20 cellular contexts compared by ENCODE assay signal in the genomic region with DNA sequence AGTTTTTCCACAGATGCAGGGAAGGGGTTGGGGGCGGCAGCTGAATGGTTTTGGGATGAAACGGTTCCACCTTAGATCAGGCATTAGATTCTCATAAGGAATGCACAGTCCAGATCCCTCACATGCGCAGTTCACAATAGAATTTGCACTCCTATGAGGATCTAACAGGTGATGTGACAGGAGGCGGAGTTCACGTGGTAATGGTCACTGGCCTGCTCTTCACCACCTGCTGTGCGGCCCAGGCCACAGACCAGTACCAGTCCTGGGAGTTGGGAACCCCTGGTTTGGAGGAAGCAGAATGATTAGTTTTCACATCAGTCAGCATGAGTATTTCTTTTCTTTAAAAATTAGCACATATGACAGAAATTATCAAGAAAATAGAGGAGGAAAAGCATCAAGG. TPM values are rescaled to one million over a fixed set of nuclear protein-coding genes. Genes with fewer than 3 reads are reported as not detected.
DNase-seq lines count a peak whose midpoint lies in the region; ATAC-seq, FAIRE-seq and TF ChIP-seq lines count a peak whose summit lies in the region.
"Had no signal": no experiment of that assay in that cellular context is flagged by ENCODE, and none has a peak within 500 bp of the region (broad histone marks: within the 10 kb centered on the region; RNA-seq: fewer than 3 reads in every experiment).

No MANE protein-coding gene starts in this region.

- H3K27me3 ChIP-seq in K562 (ENCODE audit: control insufficient read depth in 2 of 2, insufficient read depth in 2 of 2, low read length in 2 of 2) (no peaks in the 10 kb centered on the region), neural progenitor cell (no peaks in the 10 kb centered on the region)
- H3K27me3 ChIP-seq: pancreas, SJCRH30, thyroid gland had no signal

- no peaks in the 10 kb centered on the region for H3K4me1 ChIP-seq in K562 (replicated peaks in 1 of 2; ENCODE audit: control insufficient read depth in 2 of 2, insufficient read depth in 2 of 2, low read length in 2 of 2)
- no peaks in the 10 kb centered on the region for H3K4me1 ChIP-seq in neural progenitor cell
- H3K4me1 ChIP-seq: pancreas, SJCRH30 had no signal

- no TSS peak for BruUV-seq in K562 (replicated peaks; lab: Mats Ljungman, UMichigan)

- H3F3A ChIP-seq in neural progenitor cell (ENCODE audit: low read depth) = no peaks in the 10 kb centered on the region

- no peak for FAIRE-seq in K562 (lab: Jason Lieb, UNC)
- FAIRE-seq: pancreas had no signal

- in situ Hi-C loops in K562 (cut with MboI) = no loop called here

- H3K27me3 Mint-ChIP-seq in CD14-positive monocyte (ENCODE audit: low read depth in 3 of 3) (peaks cover 0 to 2% (median 0%) of the 10 kb centered on the region in 3 donors), HFFc6 (ENCODE audit: insufficient read depth) (peaks cover 1% of the 10 kb centered on the region; the same call in 1 of the 2 replicates), neural progenitor cell (ENCODE audit: insufficient read depth, low read depth) (peaks cover 3% of the 10 kb centered on the region)
- H3K27me3 Mint-ChIP-seq in activated CD4-positive, alpha-beta memory T cell treated with anti-CD3 and anti-CD28 coated beads for 36 hours = no peaks in the 10 kb centered on the region

- WGBS in K562 (ENCODE audit: insufficient coverage, low coverage, missing lambda C conversion rate) = 93% methylated on average over 6 of the region's 6 CpGs

- H3K4me3 ChIP-seq in K562 (no peak overlapping the region), neural progenitor cell (no peak overlapping the region)
- H3K4me3 ChIP-seq: GM23338, pancreas, SJCRH30, skin epidermis, thyroid gland had no signal

- no peak overlapping the region for H3K4me2 ChIP-seq in K562 (ENCODE audit: insufficient read depth, low read length)
- no peak overlapping the region for H3K4me2 ChIP-seq in neural progenitor cell
- H3K4me2 ChIP-seq: GM23338 had no signal

- H3K27ac ChIP-seq in K562 (ENCODE audit: extremely low read depth, low read depth, low read length) = no peak overlapping the region
- H3K27ac ChIP-seq in neural progenitor cell = no peak overlapping the region
- H3K27ac ChIP-seq: pancreas, SJCRH30, skin epidermis had no signal

- no peaks in the 10 kb centered on the region for H3K9me1 ChIP-seq in K562 (ENCODE audit: control insufficient read depth, insufficient read depth, low read length)

- H4K20me1 ChIP-seq in K562 (replicated peaks; ENCODE audit: control insufficient read depth, insufficient read depth, low read length) = peaks cover 3% of the 10 kb centered on the region; the same call in 1 of the 2 replicates
- H4K20me1 ChIP-seq in neural progenitor cell (ENCODE audit: low read depth) = peaks cover 29% of the 10 kb centered on the region

- H3K9ac ChIP-seq in K562 (ENCODE audit: insufficient read depth in 1 of 2, low read depth in 2 of 2, low read length in 2 of 2) = no peak overlapping the region
- H3K9ac ChIP-seq in neural progenitor cell = no peak overlapping the region

- no peak for TF ChIP-seq CTCF in CD14-positive monocyte (IDR thresholded peaks at IDR 0.05)
- TF ChIP-seq CTCF in HFFc6 (IDR thresholded peaks at IDR 0.05) = no peak
- TF ChIP-seq CTCF in K562 (IDR thresholded peaks at IDR 0.05 in 2 of 3, conservative IDR thresholded peaks at IDR 0.05 in 1 of 3; ENCODE audit: insufficient read depth in 2 of 3, low read depth in 1 of 3, low read length in 3 of 3) = no peak
- no peak for TF ChIP-seq CTCF in neural progenitor cell (IDR thresholded peaks at IDR 0.05)

- H3K79me2 ChIP-seq in K562 (ENCODE audit: control insufficient read depth, insufficient read depth, low read length) (peaks cover 78% of the 10 kb centered on the region), neural progenitor cell (ENCODE audit: low read depth) (no peaks in the 10 kb centered on the region)

- intact Hi-C loops in CD14-positive monocyte (cut with micrococcal nuclease) (no loop called here), K562 (cut with micrococcal nuclease) (no loop called here)
- intact Hi-C loops in activated CD4-positive, alpha-beta memory T cell treated with anti-CD3 and anti-CD28 coated beads for 36 hours (cut with micrococcal nuclease) = no loop called here

- TF ChIP-seq EP300 in K562 (IDR thresholded peaks at IDR 0.05; ENCODE audit: low read length) = no peak

- H3K36me3 ChIP-seq in K562 (ENCODE audit: control insufficient read depth, insufficient read depth, low read length) (peaks cover 100% of the 10 kb centered on the region), neural progenitor cell (peaks cover 7% of the 10 kb centered on the region)

- ATAC-seq in K562 = peak; percentile 14; the same call in 2 of the 3 replicates
- ATAC-seq: activated T-cell treated with anti-CD3 and anti-CD28 coated beads, Interleukin-2, amount 50 U/mL, for 4 hours; GM23338; pancreas had no signal

- TF ChIP-seq RAD21 in K562 (CRISPR knock-in tag; conservative IDR thresholded peaks at IDR 0.05 in 1 of 2, IDR thresholded peaks at IDR 0.05 in 1 of 2) = no peak

- DNase-seq in CD14-positive monocyte (ENCODE audit: low spot score) (no peak), HFFc6 (no peak), K562 (ENCODE audit: extremely low read depth in 1 of 4, low spot score in 3 of 4) (no peak), neural progenitor cell (ENCODE audit: low spot score) (no peak), mesenteric fat pad (ENCODE audit: low spot score) (no peak), RKO (ENCODE audit: low spot score) (no peak)
- no peak for DNase-seq in activated CD4-positive, alpha-beta memory T cell treated with anti-CD3 and anti-CD28 coated beads for 36 hours
- DNase-seq: activated CD4-positive, alpha-beta T cell treated with anti-CD3 and anti-CD28 coated beads for 48 hours; activated T-cell treated with anti-CD3 and anti-CD28 coated beads, Interleukin-2, amount 50 U/mL, for 4 hours; central memory CD4-positive, alpha-beta T cell; DMS153; effector memory CD4-positive, alpha-beta T cell; NCI-H2029; pancreas; SJCRH30; stimulated activated CD4-positive, alpha-beta T cell treated with anti-CD3 and anti-CD28 coated beads, Interleukin-4, amount 100 ng/mL, for 4 hours; stimulated activated CD8-positive, alpha-beta memory T cell treated with anti-CD3 and anti-CD28 coated beads, Interleukin-4, amount 100 ng/mL, for 48 hours had no signal

- H3K4me1 Mint-ChIP-seq in CD14-positive monocyte (peaks cover 11% of the 10 kb centered on the region), HFFc6 (ENCODE audit: low read depth) (peaks cover 33% of the 10 kb centered on the region), neural progenitor cell (no peaks in the 10 kb centered on the region)
- H3K4me1 Mint-ChIP-seq in activated CD4-positive, alpha-beta memory T cell treated with anti-CD3 and anti-CD28 coated beads for 36 hours (ENCODE audit: low read depth) = peaks cover 27% of the 10 kb centered on the region

- CTCF ChIA-PET in K562 (lab: Yijun Ruan, JAX; ENCODE audit: low intra/inter-chr PET ratio) = interaction anchor here (0.5 kb wide), 1 partner anchor 130 kb away, joined by 3 read pairs; no protein-coding TSS in a partner anchor
- CTCF ChIA-PET in activated CD4-positive, alpha-beta memory T cell treated with anti-CD3 and anti-CD28 coated beads for 36 hours (lab: Charles Lee) = no interaction called here

- TF ChIP-seq POLR2A in K562 (conservative IDR thresholded peaks at IDR 0.05) = 0 out of 2 replicates have a peak, but pooled peaks have one; percentile 46

- H3K9me3 Mint-ChIP-seq in CD14-positive monocyte = peaks cover 0 to 1% (median 0%) of the 10 kb centered on the region in 7 donors
- no peaks in the 10 kb centered on the region for H3K9me3 Mint-ChIP-seq in HFFc6
- no peaks in the 10 kb centered on the region for H3K9me3 Mint-ChIP-seq in neural progenitor cell
- no peaks in the 10 kb centered on the region for H3K9me3 Mint-ChIP-seq in activated CD4-positive, alpha-beta memory T cell treated with anti-CD3 and anti-CD28 coated beads for 36 hours
- H3K9me3 Mint-ChIP-seq: activated T-cell treated with anti-CD3 and anti-CD28 coated beads, Interleukin-2, amount 50 U/mL, for 4 hours; GM23338 had no signal

- POLR2A ChIA-PET in K562 (lab: Yijun Ruan, JAX) = interaction anchor here (0.6 to 4.1 kb wide), 3 partner anchors 13 to 1765 kb away, joined by 3 to 23 read pairs (median 3); no protein-coding TSS in a partner anchor
- POLR2A ChIA-PET in activated CD4-positive, alpha-beta memory T cell treated with anti-CD3 and anti-CD28 coated beads for 36 hours (lab: Charles Lee) = no interaction called here

- H3K4me3 Mint-ChIP-seq in CD14-positive monocyte = no peak overlapping the region
- peak overlapping the region; percentile 4; the same call in 1 of the 2 replicates for H3K4me3 Mint-ChIP-seq in HFFc6
- H3K4me3 Mint-ChIP-seq in neural progenitor cell = no peak overlapping the region
- H3K4me3 Mint-ChIP-seq in activated CD4-positive, alpha-beta memory T cell treated with anti-CD3 and anti-CD28 coated beads for 36 hours = no peak overlapping the region
- H3K4me3 Mint-ChIP-seq: activated T-cell treated with anti-CD3 and anti-CD28 coated beads, Interleukin-2, amount 50 U/mL, for 4 hours; GM23338 had no signal

- no peaks in the 10 kb centered on the region for H3K9me3 ChIP-seq in K562 (replicated peaks; ENCODE audit: control insufficient read depth, insufficient read depth, low read depth, low read length)
- no peaks in the 10 kb centered on the region for H3K9me3 ChIP-seq in neural progenitor cell (ENCODE audit: low read depth)
- H3K9me3 ChIP-seq: pancreas, SJCRH30, thyroid gland had no signal

- H3K36me3 Mint-ChIP-seq in CD14-positive monocyte (peaks cover 82 to 96% of the 10 kb centered on the region in 2 donors), HFFc6 (ENCODE audit: low read depth) (peaks cover 55% of the 10 kb centered on the region), neural progenitor cell (peaks cover 49% of the 10 kb centered on the region)
- peaks cover 80% of the 10 kb centered on the region for H3K36me3 Mint-ChIP-seq in activated CD4-positive, alpha-beta memory T cell treated with anti-CD3 and anti-CD28 coated beads for 36 hours

- peak overlapping the region; percentile 42 to 91 (median 69) for H3K27ac Mint-ChIP-seq in CD14-positive monocyte
- H3K27ac Mint-ChIP-seq in HFFc6 = peak overlapping the region; percentile 40
- peak overlapping the region; percentile 39 for H3K27ac Mint-ChIP-seq in neural progenitor cell
- no peak overlapping the region for H3K27ac Mint-ChIP-seq in activated CD4-positive, alpha-beta memory T cell treated with anti-CD3 and anti-CD28 coated beads for 36 hours
- H3K27ac Mint-ChIP-seq: GM23338 had no signal

- H2AFZ ChIP-seq in K562 (ENCODE audit: low read depth, low read length) (no peak overlapping the region), neural progenitor cell (replicated peaks) (no peak overlapping the region)
- H2AFZ ChIP-seq: GM23338 had no signal

RNA-seq across cellular contexts. Expression of gene ANP32B, which starts 26.3 kb away (rescaled TPM):
- polyA plus RNA-seq in CD14-positive monocyte (10 to 100 TPM; 30.8 to 40.7 TPM), K562 (2011; rRNA removed) (135 and 147 TPM in 2 replicates), K562 (2014; fragmentation: Illumina TruSeq; extraction: Trizol) (711 and 815 TPM in 2 replicates), K562 (2014; fragmentation: Nextera tagmentation; extraction: Ambion mirVana) (100 to 1,000 TPM in 1 of 2 experiments, 10 to 100 TPM in 1; 87.2 to 141 TPM), K562 (2014; rRNA removed) (331 and 380 TPM in 2 replicates)
- 100 to 1,000 TPM in 5 of 6 experiments, 10 to 100 TPM in 1; 99.6 to 165 (median 155) TPM for total RNA-seq in HFFc6 (2021; fragmentation: NEBNext Ultra II Directional; extraction: Animal tissue kit (Norgen Biotek cat#: 25700))
- total RNA-seq in K562 (2011; cell fraction: chromatin; rRNA removed; ENCODE audit: low replicate concordance) = 103 and 181 TPM in 2 replicates
- total RNA-seq in K562 (2011; cell fraction: nucleolus; rRNA removed) = 53.9 and 79.2 TPM in 2 replicates
- 96.2 and 106 TPM in 2 replicates for total RNA-seq in K562 (2011; cell fraction: nucleoplasm; rRNA removed)
- total RNA-seq in K562 (2014; rRNA removed) (90.3 and 90.7 TPM in 2 replicates), K562 (2014; rRNA removed; fragmentation: Illumina TruSeq; extraction: Trizol) (80.3 and 96.1 TPM in 2 replicates), K562 (2015; rRNA removed; fragmentation: Illumina TruSeq; extraction: Trizol) (68.9 and 78.4 TPM in 2 replicates), K562 (2021) (384 and 454 TPM in 2 replicates), neural progenitor cell (ENCODE audit: low replicate concordance) (15.1 and 19.6 TPM in 2 replicates), mesenteric fat pad (103 TPM)
- polyA plus RNA-seq in K562 (2011; cell fraction: cytosol; rRNA removed) = 19.4 and 46.5 TPM in 2 replicates
- 41.5 and 53.7 TPM in 2 replicates for polyA plus RNA-seq in K562 (2011; cell fraction: nucleus; rRNA removed)
- 595 and 725 TPM in 2 replicates for polyA plus RNA-seq in K562 (2012)
- 117 and 146 TPM in 2 replicates for polyA minus RNA-seq in K562 (2011; rRNA and poly(A)+ RNA removed)
- 105 and 106 TPM in 2 replicates for polyA minus RNA-seq in K562 (2011; cell fraction: cytosol; rRNA and poly(A)+ RNA removed)
- 31.2 and 52.8 TPM in 2 replicates for polyA minus RNA-seq in K562 (2011; cell fraction: nucleus; rRNA and poly(A)+ RNA removed)
- 100 to 1,000 TPM; 352 to 358 TPM for total RNA-seq in activated CD4-positive, alpha-beta memory T cell treated with anti-CD3 and anti-CD28 coated beads for 36 hours

RNA-seq across cellular contexts. Expression of gene NANS, which starts 47.1 kb away (rescaled TPM):
- 100 to 1,000 TPM in 1 of 2 donors, 10 to 100 TPM in 1; 95.9 to 109 TPM for polyA plus RNA-seq in CD14-positive monocyte
- 100 to 1,000 TPM in 4 of 6 experiments, 10 to 100 TPM in 2; 82.4 to 103 (median 101) TPM for total RNA-seq in HFFc6 (2021; fragmentation: NEBNext Ultra II Directional; extraction: Animal tissue kit (Norgen Biotek cat#: 25700))
- total RNA-seq in K562 (2011; cell fraction: chromatin; rRNA removed; ENCODE audit: low replicate concordance) = 95.6 and 146 TPM in 2 replicates
- total RNA-seq in K562 (2011; cell fraction: nucleolus; rRNA removed) = 97.0 and 106 TPM in 2 replicates
- total RNA-seq in K562 (2011; cell fraction: nucleoplasm; rRNA removed) = 94.6 and 118 TPM in 2 replicates
- 181 and 197 TPM in 2 replicates for total RNA-seq in K562 (2014; rRNA removed)
- 124 and 133 TPM in 2 replicates for total RNA-seq in K562 (2014; rRNA removed; fragmentation: Illumina TruSeq; extraction: Trizol)
- 151 and 156 TPM in 2 replicates for total RNA-seq in K562 (2015; rRNA removed; fragmentation: Illumina TruSeq; extraction: Trizol)
- 127 and 133 TPM in 2 replicates for total RNA-seq in K562 (2021)
- polyA plus RNA-seq in K562 (2011; rRNA removed) = 124 and 143 TPM in 2 replicates
- 138 and 150 TPM in 2 replicates for polyA plus RNA-seq in K562 (2011; cell fraction: cytosol; rRNA removed)
- polyA plus RNA-seq in K562 (2011; cell fraction: nucleus; rRNA removed) = 49.2 and 61.9 TPM in 2 replicates
- polyA plus RNA-seq in K562 (2012) = 189 and 211 TPM in 2 replicates
- polyA plus RNA-seq in K562 (2014; fragmentation: Illumina TruSeq; extraction: Trizol) = 137 TPM in 2 replicates
- 10 to 100 TPM; 37.1 to 64.3 TPM for polyA plus RNA-seq in K562 (2014; fragmentation: Nextera tagmentation; extraction: Ambion mirVana)
- polyA plus RNA-seq in K562 (2014; rRNA removed) = 127 and 141 TPM in 2 replicates
- polyA minus RNA-seq in K562 (2011; rRNA and poly(A)+ RNA removed) = 139 and 167 TPM in 2 replicates
- polyA minus RNA-seq in K562 (2011; cell fraction: cytosol; rRNA and poly(A)+ RNA removed) = 63.5 and 72.7 TPM in 2 replicates
- polyA minus RNA-seq in K562 (2011; cell fraction: nucleus; rRNA and poly(A)+ RNA removed) = 26.9 and 42.3 TPM in 2 replicates
- 13.0 and 17.0 TPM in 2 replicates for total RNA-seq in neural progenitor cell (ENCODE audit: low replicate concordance)
- total RNA-seq in mesenteric fat pad = 48.6 TPM
- total RNA-seq in activated CD4-positive, alpha-beta memory T cell treated with anti-CD3 and anti-CD28 coated beads for 36 hours = 10 to 100 TPM; 48.4 to 51.9 TPM
